Comparison of ENCODE assay signal across 12 cellular contexts in the genomic region with DNA sequence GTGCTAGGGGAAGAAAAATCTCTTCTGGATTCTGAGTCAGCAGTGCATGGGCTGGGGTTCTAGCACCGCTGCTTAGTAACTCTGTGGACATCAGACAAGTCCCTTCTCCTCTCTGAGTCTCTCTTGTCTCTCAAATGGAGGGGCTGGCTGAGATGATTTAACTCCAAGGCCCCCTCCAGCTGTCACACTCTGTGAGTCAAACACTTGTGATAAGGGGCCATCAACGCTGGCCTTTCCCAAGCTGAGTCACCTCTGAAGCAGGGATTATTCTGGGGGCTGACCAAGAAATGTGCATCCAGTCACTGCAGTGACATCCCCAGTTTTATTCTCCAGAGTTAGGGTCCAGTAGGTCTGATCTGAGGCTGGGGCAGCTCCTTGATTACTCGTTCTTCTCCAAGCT.
A peak's percentile ranks its signal among the peaks of the same experiment; 100 is the strongest.
DNase-seq lines count a peak whose midpoint lies in the region; ATAC-seq and TF ChIP-seq lines count a peak whose summit lies in the region.
"Had no signal": no experiment of that assay in that cellular context is flagged by ENCODE, and none has a peak within 500 bp of the region (broad histone marks: within the 10 kb centered on the region; RNA-seq: fewer than 3 reads in every experiment).

No MANE protein-coding gene starts in this region.

- no peaks in the 10 kb centered on the region for H3K79me2 ChIP-seq in GM23338 (replicated peaks; ENCODE audit: insufficient read depth)

- ATAC-seq in GM21619 (IDR thresholded peaks at IDR 0.05; ENCODE audit: unreplicated experiment) (peak; percentile 2), GM19467 (IDR thresholded peaks at IDR 0.05; ENCODE audit: unreplicated experiment) (no peak), GM23338 (no peak), GM18861 (IDR thresholded peaks at IDR 0.05; ENCODE audit: unreplicated experiment) (no peak)
- ATAC-seq: gastroesophageal sphincter had no signal

- no peaks in the 10 kb centered on the region for H3K36me3 Mint-ChIP-seq in GM23338 (ENCODE audit: low read depth)

- in situ Hi-C loops in Caki2 (cut with HindIII; ENCODE audit: low pct_unique_long_range_greater_than_20kb, low sequenced_read_pairs), result no loop called here

- no peak for TF ChIP-seq CTCF in GM23338 (conservative IDR thresholded peaks at IDR 0.05; ENCODE audit: low read depth in 2 of 2)

- no peaks in the 10 kb centered on the region for H4K20me1 ChIP-seq in GM23338 (replicated peaks; ENCODE audit: insufficient read depth)

- H3K4me3 Mint-ChIP-seq in GM23338, result no peak overlapping the region

- H3K36me3 ChIP-seq in GM23338 (ENCODE audit: insufficient read depth), result no peaks in the 10 kb centered on the region
- H3K36me3 ChIP-seq: gastroesophageal sphincter, thoracic aorta had no signal

- H3K27ac ChIP-seq in GM23338 (ENCODE audit: low read depth), result no peak overlapping the region
- H3K27ac ChIP-seq: gastroesophageal sphincter, thoracic aorta had no signal

- H3K4me3 ChIP-seq in GM23338, result no peak overlapping the region
- H3K4me3 ChIP-seq: gastroesophageal sphincter, thoracic aorta had no signal

- H3K27me3 ChIP-seq in GM23338 (ENCODE audit: insufficient read depth), result no peaks in the 10 kb centered on the region
- H3K27me3 ChIP-seq: gastroesophageal sphincter had no signal

- peak; percentile 7 for DNase-seq in Caki2 (ENCODE audit: low read depth)
- DNase-seq in LHCN-M2 (ENCODE audit: low read depth), result peak; percentile 54
- DNase-seq in iris pigment epithelial cell (ENCODE audit: low read depth), result peak; percentile 13
- DNase-seq in NCI-H146 treated with DMSO at 0.1 percent for 48 hours (lab: John Stamatoyannopoulos, UW; ENCODE audit: unreplicated experiment), result no peak
- DNase-seq in GM23338 (ENCODE audit: low spot score), result no peak
- DNase-seq: activated CD8-positive, alpha-beta memory T cell treated with anti-CD3 and anti-CD28 coated beads for 24 hours; DMS79 treated with DMSO at 0.1 percent for 48 hours had no signal

- peaks cover 13% of the 10 kb centered on the region for H3K4me1 ChIP-seq in GM23338 (ENCODE audit: insufficient read depth)

- H3K27me3 Mint-ChIP-seq in GM23338 (ENCODE audit: insufficient read depth, low read depth, poor library complexity), result peaks cover 5% of the 10 kb centered on the region

- H3K9me3 Mint-ChIP-seq in GM23338, result no peaks in the 10 kb centered on the region; the same call in 2 of the 3 replicates

- H2AFZ ChIP-seq in GM23338, result no peak overlapping the region

- H3K9me2 ChIP-seq in GM23338 (ENCODE audit: insufficient read depth), result no peaks in the 10 kb centered on the region; the same call in 1 of the 2 replicates

- H3K4me2 ChIP-seq in GM23338, result no peak overlapping the region

- H3F3A ChIP-seq in GM23338 (replicated peaks; ENCODE audit: low read depth), result no peaks in the 10 kb centered on the region

- H3K27ac Mint-ChIP-seq in GM23338, result no peak overlapping the region; the same call in 1 of the 2 replicates

- H3K4me1 Mint-ChIP-seq in GM23338, result peaks cover 22% of the 10 kb centered on the region

TF ChIP-seq in GM23338, 12 proteins besides CTCF, POLR2A, EP300 and RAD21 (continues in another document):
- TF ChIP-seq EZH2 (IDR thresholded peaks at IDR 0.05; ENCODE audit: low read depth, unreplicated experiment) (no peak), ZNF114 (CRISPR knock-in tag; IDR thresholded peaks at IDR 0.05) (no peak), EZH2phosphoT487 (IDR thresholded peaks at IDR 0.05; ENCODE audit: unreplicated experiment) (no peak), NANOG (IDR thresholded peaks at IDR 0.05; ENCODE audit: borderline replicate concordance) (no peak)
- TF ChIP-seq, protein P1, sequence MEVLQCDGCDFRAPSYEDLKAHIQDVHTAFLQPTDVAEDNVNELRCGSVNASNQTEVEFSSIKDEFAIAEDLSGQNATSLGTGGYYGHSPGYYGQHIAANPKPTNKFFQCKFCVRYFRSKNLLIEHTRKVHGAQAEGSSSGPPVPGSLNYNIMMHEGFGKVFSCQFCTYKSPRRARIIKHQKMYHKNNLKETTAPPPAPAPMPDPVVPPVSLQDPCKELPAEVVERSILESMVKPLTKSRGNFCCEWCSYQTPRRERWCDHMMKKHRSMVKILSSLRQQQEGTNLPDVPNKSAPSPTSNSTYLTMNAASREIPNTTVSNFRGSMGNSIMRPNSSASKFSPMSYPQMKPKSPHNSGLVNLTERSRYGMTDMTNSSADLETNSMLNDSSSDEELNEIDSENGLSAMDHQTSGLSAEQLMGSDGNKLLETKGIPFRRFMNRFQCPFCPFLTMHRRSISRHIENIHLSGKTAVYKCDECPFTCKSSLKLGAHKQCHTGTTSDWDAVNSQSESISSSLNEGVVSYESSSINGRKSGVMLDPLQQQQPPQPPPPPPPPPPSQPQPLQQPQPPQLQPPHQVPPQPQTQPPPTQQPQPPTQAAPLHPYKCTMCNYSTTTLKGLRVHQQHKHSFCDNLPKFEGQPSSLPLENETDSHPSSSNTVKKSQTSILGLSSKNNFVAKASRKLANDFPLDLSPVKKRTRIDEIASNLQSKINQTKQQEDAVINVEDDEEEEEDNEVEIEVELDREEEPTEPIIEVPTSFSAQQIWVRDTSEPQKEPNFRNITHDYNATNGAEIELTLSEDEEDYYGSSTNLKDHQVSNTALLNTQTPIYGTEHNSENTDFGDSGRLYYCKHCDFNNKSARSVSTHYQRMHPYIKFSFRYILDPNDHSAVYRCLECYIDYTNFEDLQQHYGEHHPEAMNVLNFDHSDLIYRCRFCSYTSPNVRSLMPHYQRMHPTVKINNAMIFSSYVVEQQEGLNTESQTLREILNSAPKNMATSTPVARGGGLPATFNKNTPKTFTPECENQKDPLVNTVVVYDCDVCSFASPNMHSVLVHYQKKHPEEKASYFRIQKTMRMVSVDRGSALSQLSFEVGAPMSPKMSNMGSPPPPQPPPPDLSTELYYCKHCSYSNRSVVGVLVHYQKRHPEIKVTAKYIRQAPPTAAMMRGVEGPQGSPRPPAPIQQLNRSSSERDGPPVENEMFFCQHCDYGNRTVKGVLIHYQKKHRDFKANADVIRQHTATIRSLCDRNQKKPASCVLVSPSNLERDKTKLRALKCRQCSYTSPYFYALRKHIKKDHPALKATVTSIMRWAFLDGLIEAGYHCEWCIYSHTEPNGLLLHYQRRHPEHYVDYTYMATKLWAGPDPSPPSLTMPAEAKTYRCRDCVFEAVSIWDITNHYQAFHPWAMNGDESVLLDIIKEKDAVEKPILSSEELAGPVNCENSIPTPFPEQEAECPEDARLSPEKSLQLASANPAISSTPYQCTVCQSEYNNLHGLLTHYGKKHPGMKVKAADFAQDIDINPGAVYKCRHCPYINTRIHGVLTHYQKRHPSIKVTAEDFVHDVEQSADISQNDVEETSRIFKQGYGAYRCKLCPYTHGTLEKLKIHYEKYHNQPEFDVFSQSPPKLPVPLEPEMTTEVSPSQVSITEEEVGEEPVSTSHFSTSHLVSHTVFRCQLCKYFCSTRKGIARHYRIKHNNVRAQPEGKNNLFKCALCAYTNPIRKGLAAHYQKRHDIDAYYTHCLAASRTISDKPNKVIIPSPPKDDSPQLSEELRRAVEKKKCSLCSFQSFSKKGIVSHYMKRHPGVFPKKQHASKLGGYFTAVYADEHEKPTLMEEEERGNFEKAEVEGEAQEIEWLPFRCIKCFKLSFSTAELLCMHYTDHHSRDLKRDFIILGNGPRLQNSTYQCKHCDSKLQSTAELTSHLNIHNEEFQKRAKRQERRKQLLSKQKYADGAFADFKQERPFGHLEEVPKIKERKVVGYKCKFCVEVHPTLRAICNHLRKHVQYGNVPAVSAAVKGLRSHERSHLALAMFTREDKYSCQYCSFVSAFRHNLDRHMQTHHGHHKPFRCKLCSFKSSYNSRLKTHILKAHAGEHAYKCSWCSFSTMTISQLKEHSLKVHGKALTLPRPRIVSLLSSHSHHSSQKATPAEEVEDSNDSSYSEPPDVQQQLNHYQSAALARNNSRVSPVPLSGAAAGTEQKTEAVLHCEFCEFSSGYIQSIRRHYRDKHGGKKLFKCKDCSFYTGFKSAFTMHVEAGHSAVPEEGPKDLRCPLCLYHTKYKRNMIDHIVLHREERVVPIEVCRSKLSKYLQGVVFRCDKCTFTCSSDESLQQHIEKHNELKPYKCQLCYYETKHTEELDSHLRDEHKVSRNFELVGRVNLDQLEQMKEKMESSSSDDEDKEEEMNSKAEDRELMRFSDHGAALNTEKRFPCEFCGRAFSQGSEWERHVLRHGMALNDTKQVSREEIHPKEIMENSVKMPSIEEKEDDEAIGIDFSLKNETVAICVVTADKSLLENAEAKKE (CRISPR knock-in tag; IDR thresholded peaks at IDR 0.05), result no peak
- TF ChIP-seq, protein P2, sequence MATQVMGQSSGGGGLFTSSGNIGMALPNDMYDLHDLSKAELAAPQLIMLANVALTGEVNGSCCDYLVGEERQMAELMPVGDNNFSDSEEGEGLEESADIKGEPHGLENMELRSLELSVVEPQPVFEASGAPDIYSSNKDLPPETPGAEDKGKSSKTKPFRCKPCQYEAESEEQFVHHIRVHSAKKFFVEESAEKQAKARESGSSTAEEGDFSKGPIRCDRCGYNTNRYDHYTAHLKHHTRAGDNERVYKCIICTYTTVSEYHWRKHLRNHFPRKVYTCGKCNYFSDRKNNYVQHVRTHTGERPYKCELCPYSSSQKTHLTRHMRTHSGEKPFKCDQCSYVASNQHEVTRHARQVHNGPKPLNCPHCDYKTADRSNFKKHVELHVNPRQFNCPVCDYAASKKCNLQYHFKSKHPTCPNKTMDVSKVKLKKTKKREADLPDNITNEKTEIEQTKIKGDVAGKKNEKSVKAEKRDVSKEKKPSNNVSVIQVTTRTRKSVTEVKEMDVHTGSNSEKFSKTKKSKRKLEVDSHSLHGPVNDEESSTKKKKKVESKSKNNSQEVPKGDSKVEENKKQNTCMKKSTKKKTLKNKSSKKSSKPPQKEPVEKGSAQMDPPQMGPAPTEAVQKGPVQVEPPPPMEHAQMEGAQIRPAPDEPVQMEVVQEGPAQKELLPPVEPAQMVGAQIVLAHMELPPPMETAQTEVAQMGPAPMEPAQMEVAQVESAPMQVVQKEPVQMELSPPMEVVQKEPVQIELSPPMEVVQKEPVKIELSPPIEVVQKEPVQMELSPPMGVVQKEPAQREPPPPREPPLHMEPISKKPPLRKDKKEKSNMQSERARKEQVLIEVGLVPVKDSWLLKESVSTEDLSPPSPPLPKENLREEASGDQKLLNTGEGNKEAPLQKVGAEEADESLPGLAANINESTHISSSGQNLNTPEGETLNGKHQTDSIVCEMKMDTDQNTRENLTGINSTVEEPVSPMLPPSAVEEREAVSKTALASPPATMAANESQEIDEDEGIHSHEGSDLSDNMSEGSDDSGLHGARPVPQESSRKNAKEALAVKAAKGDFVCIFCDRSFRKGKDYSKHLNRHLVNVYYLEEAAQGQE (IDR thresholded peaks at IDR 0.05; ENCODE audit: unreplicated experiment), result no peak
- TF ChIP-seq, protein P3, sequence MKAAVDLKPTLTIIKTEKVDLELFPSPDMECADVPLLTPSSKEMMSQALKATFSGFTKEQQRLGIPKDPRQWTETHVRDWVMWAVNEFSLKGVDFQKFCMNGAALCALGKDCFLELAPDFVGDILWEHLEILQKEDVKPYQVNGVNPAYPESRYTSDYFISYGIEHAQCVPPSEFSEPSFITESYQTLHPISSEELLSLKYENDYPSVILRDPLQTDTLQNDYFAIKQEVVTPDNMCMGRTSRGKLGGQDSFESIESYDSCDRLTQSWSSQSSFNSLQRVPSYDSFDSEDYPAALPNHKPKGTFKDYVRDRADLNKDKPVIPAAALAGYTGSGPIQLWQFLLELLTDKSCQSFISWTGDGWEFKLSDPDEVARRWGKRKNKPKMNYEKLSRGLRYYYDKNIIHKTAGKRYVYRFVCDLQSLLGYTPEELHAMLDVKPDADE (IDR thresholded peaks at IDR 0.05), result no peak

Comparison
In these comparisons a context has a peak if more than half of its experiments do, and no peak if none do; other contexts are left out.
1. DNase-seq: peak in Caki2 (single experiment), LHCN-M2 (single experiment) and iris pigment epithelial cell (single experiment); none in NCI-H146 treated with DMSO at 0.1 percent for 48 hours (single experiment) and GM23338 (single experiment).